Comparison of ENCODE assay signal across 16 cellular contexts in the genomic region with DNA sequence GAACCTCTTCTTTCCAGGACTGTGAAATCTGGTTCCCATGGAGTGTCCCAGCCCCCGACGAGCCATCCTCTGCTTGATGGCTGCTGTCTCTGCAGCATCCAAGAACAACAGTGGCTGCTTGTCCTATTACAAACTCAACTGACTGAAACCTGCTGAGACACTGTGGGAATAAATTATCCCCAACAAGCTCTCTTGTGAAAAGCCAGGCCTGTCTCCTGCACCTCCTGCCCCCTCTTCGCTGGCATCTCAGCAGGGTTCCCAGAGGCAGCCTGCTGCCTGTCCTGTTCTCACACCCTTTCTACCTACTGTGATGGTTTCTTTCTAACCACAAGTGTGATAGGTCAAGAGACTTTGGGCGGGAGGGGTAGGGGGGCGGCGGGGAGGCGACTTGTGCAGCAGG.
"Had no signal": no experiment of that assay in that cellular context is flagged by ENCODE, and none has a peak within 500 bp of the region (broad histone marks: within the 10 kb centered on the region; RNA-seq: fewer than 3 reads in every experiment).

No MANE protein-coding gene starts in this region.

- H3K9me3 ChIP-seq: left lung, transverse colon had no signal

- DNase-seq: activated CD4-positive, alpha-beta memory T cell treated with anti-CD3 and anti-CD28 coated beads for 36 hours; activated CD4-positive, alpha-beta T cell treated with anti-CD3 and anti-CD28 coated beads for 1 hour; activated CD8-positive, alpha-beta memory T cell treated with anti-CD3 and anti-CD28 coated beads, Interleukin-2, amount 10 ng/mL, durations not matched to agents 7 days and 5 days; activated naive CD4-positive, alpha-beta T cell treated with anti-CD3 and anti-CD28 coated beads for 36 hours; activated naive CD8-positive, alpha-beta T cell treated with anti-CD3 and anti-CD28 coated beads, Interleukin-2, amount 50 U/mL, for 24 hours; activated T-cell treated with anti-CD3 and anti-CD28 coated beads, Interleukin-2, amount 50 U/mL, for 1 hour; aorta; naive thymus-derived CD8-positive, alpha-beta T cell; posterior cingulate gyrus; small intestine; stimulated activated naive CD8-positive, alpha-beta T cell treated with anti-CD3 and anti-CD28 coated beads, Interleukin-15, Interleukin-2, amounts not matched to agents 100 U/mL and 50 U/mL, for 24 hours; T1000; transverse colon had no signal

- H3K27ac ChIP-seq: hepatocyte, left lung, transverse colon, VCaP had no signal

- H3K36me3 ChIP-seq: left lung, transverse colon had no signal

- H3K27me3 ChIP-seq: hepatocyte, left lung, transverse colon had no signal

- H3K4me3 ChIP-seq: hepatocyte, left lung, transverse colon had no signal
